Comparison of ENCODE assay signal across 10 cellular contexts in the genomic region with DNA sequence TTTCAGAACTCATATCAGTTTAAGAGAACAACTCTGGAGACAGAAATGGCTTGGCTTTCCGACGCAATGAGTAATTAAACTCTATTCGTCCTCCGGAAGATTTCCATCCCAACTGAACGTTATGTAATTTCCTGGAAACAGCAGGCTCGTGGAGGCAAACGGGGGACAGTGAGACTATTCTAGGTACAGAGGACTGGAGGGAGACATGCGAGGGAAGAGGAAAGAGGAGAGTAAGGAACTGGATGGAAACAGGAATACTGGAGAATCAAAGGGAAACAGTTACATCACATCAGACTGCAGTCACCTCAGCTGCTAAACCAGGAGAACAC. TPM values are rescaled to one million over a fixed set of nuclear protein-coding genes. Genes with fewer than 3 reads are reported as not detected.
DNase-seq lines count a peak whose midpoint lies in the region; ATAC-seq, FAIRE-seq and TF ChIP-seq lines count a peak whose summit lies in the region.
"Had no signal": no experiment of that assay in that cellular context is flagged by ENCODE, and none has a peak within 500 bp of the region (broad histone marks: within the 10 kb centered on the region; RNA-seq: fewer than 3 reads in every experiment).

No MANE protein-coding gene starts in this region.

- 6 to 20% (median 9%) methylated on average over 8 of the region's 8 CpGs for WGBS in psoas muscle, 3 donors

- H3K9me3 ChIP-seq in BLaER1 (no peaks in the 10 kb centered on the region), breast epithelium (no peaks in the 10 kb centered on the region), kidney (ENCODE audit: control insufficient read depth in 1 of 2, low read length in 2 of 2) (no peaks in the 10 kb centered on the region), psoas muscle (no peaks in the 10 kb centered on the region), MG63 (no peaks in the 10 kb centered on the region)

- H3K4me3 ChIP-seq in BLaER1 (no peak overlapping the region), breast epithelium (peak overlapping the region in 1 of 3 donors; percentile 15), kidney (ENCODE audit: low read length in 2 of 2) (peak overlapping the region in 1 of 2 donors; percentile 8), psoas muscle (no peak overlapping the region), MG63 (no peak overlapping the region)

- H4K20me1 ChIP-seq in BLaER1, result no peaks in the 10 kb centered on the region

- H3K36me3 ChIP-seq in BLaER1, result peaks cover 79% of the 10 kb centered on the region
- H3K36me3 ChIP-seq in breast epithelium, result no peaks in the 10 kb centered on the region
- H3K36me3 ChIP-seq in kidney (ENCODE audit: control insufficient read depth in 1 of 2, insufficient read depth in 2 of 2, low read length in 2 of 2), result peaks cover 12 to 17% of the 10 kb centered on the region in 2 donors
- H3K36me3 ChIP-seq in psoas muscle (ENCODE audit: insufficient read depth in 1 of 2, low read depth in 1 of 2), result peaks cover 6 to 38% of the 10 kb centered on the region in 2 donors
- H3K36me3 ChIP-seq in MG63, result peaks cover 49% of the 10 kb centered on the region

- TF ChIP-seq POLR2A in breast epithelium (IDR thresholded peaks at IDR 0.05), result no peak

- intact Hi-C loops in breast epithelium (cut with DNase I; ENCODE audit: low total_unique reads), result no loop called here
- intact Hi-C loops in kidney (cut with DNase I), result no loop called here
- intact Hi-C loops in psoas muscle (cut with DNase I), result loop anchor here in 1 of 2 donors (10.0 kb wide), 1 partner anchor 133 kb away; the partner anchor contains the start of gene SIK2

- H3K4me1 ChIP-seq in BLaER1 (peaks cover 19% of the 10 kb centered on the region; the same call in 1 of the 2 replicates), breast epithelium (peaks cover 21 to 23% of the 10 kb centered on the region in 2 donors), kidney (ENCODE audit: control insufficient read depth in 1 of 2, insufficient read depth in 1 of 2, low read depth in 1 of 2, low read length in 2 of 2) (peaks cover 51 to 53% of the 10 kb centered on the region in 2 donors), psoas muscle (peaks cover 53% of the 10 kb centered on the region)

- H3K27me3 ChIP-seq in BLaER1, result no peaks in the 10 kb centered on the region
- H3K27me3 ChIP-seq in breast epithelium, result no peaks in the 10 kb centered on the region
- no peaks in the 10 kb centered on the region for H3K27me3 ChIP-seq in psoas muscle (ENCODE audit: insufficient read depth in 3 of 3, low read length in 2 of 3)
- no peaks in the 10 kb centered on the region for H3K27me3 ChIP-seq in MG63

- H3K9ac ChIP-seq in BLaER1 (no peak overlapping the region), kidney (ENCODE audit: low read length in 2 of 2) (peak overlapping the region; percentile 35 to 85)

- H3K4me2 ChIP-seq in BLaER1, result no peak overlapping the region

- no peak for FAIRE-seq in kidney (lab: Jason Lieb, UNC)

- DNase-seq in breast epithelium (ENCODE audit: low spot score in 2 of 2), result no peak
- DNase-seq in kidney, result no peak
- no peak for DNase-seq in psoas muscle
- no peak for DNase-seq in GOT3 (lab: John Stamatoyannopoulos, UW)
- no peak for DNase-seq in MG63
- DNase-seq: effector CD8-positive, alpha-beta T cell; stimulated activated CD4-positive, alpha-beta T cell treated with anti-CD3 and anti-CD28 coated beads, Interleukin-4, amount 100 ng/mL, for 24 hours had no signal

- ATAC-seq in psoas muscle (peak in 3 of 4 donors; percentile 5 to 22 (median 10)), GM21447 (IDR thresholded peaks at IDR 0.05; ENCODE audit: unreplicated experiment) (no peak), HG02610 (IDR thresholded peaks at IDR 0.05; ENCODE audit: unreplicated experiment) (no peak)

- 0 out of 2 replicates have a peak overlapping the region, but pooled peaks have one; percentile 4 for H3K27ac ChIP-seq in BLaER1
- H3K27ac ChIP-seq in breast epithelium, result peak overlapping the region; percentile 96 to 100
- peak overlapping the region; percentile 97 to 98 for H3K27ac ChIP-seq in kidney (ENCODE audit: low read depth in 2 of 2, low read length in 2 of 2)
- peak overlapping the region; percentile 91 for H3K27ac ChIP-seq in psoas muscle

- TF ChIP-seq CTCF in breast epithelium (IDR thresholded peaks at IDR 0.05), result no peak
- no peak for TF ChIP-seq CTCF in kidney (IDR thresholded peaks at IDR 0.05; ENCODE audit: borderline replicate concordance, extremely low read depth, insufficient read depth)
- no peak for TF ChIP-seq CTCF in psoas muscle (IDR thresholded peaks at IDR 0.05)

RNA-seq across cellular contexts. Expression of gene PPP2R1B, which starts 28.3 kb away (rescaled TPM):
- 10 to 100 TPM; 32.0 to 35.3 (median 34.7) TPM for total RNA-seq in breast epithelium
- 35.5 TPM for total RNA-seq in kidney
- polyA plus RNA-seq in kidney (ENCODE audit: insufficient read depth, low read depth, low replicate concordance), result 11.7 TPM
- total RNA-seq in psoas muscle, result 10 to 100 TPM in 3 of 4 donors, 1 to 10 TPM in 1; 8.1 to 18.8 (median 14.0) TPM
- 10 to 100 TPM in 1 of 3 donors, 1 to 10 TPM in 2; 6.6 to 10.7 (median 8.7) TPM for polyA plus RNA-seq in psoas muscle
- 16.1 TPM in 2 replicates for total RNA-seq in MG63 (2014; rRNA removed; shearing (Covaris generic); ENCODE audit: low replicate concordance)

Comparison
In these comparisons a context has a peak if more than half of its experiments do, and no peak if none do; other contexts are left out.
1. H3K27ac ChIP-seq: peak in every context shown above with its lines; median percentile 98 in breast epithelium; 98 in kidney; 91 in psoas muscle; 4 in BLaER1.
2. ATAC-seq: peak in psoas muscle (3 of 4); none in GM21447 (single experiment) and HG02610 (single experiment).